ENCODE assay signal across 8 cellular contexts in genomic region chr10:43647576-43647975, GRCh38. TPM values are rescaled to one million over a fixed set of nuclear protein-coding genes. Genes with fewer than 3 reads are reported as not detected.
A peak's percentile ranks its signal among the peaks of the same experiment; 100 is the strongest.
DNase-seq lines count a peak whose midpoint lies in the region; ATAC-seq, FAIRE-seq and TF ChIP-seq lines count a peak whose summit lies in the region.

No MANE protein-coding gene starts in this region.

- no peak overlapping the region for H3K27ac Mint-ChIP-seq in activated CD8-positive, alpha-beta memory T cell treated with anti-CD3 and anti-CD28 coated beads, Interleukin-2, amount 10 ng/mL, durations not matched to agents 7 days and 5 days
- H3K27ac Mint-ChIP-seq in activated T-helper 2 cell treated with anti-CD3 and anti-CD28 coated beads, Interferon-gamma antibody, Interleukin-2, Interleukin-4, amounts not matched to agents 10 μg/mL and 5 μg/mL and 100 μg/mL, durations not matched to agents 14 hours and 24 hours and 36 hours: peak overlapping the region; percentile 72

- peaks cover 11% of the 10 kb centered on the region for H3K4me1 Mint-ChIP-seq in activated CD8-positive, alpha-beta memory T cell treated with anti-CD3 and anti-CD28 coated beads, Interleukin-2, amount 10 ng/mL, durations not matched to agents 7 days and 5 days
- peaks cover 10% of the 10 kb centered on the region for H3K4me1 Mint-ChIP-seq in activated T-helper 2 cell treated with anti-CD3 and anti-CD28 coated beads, Interferon-gamma antibody, Interleukin-2, Interleukin-4, amounts not matched to agents 10 μg/mL and 5 μg/mL and 100 μg/mL, durations not matched to agents 14 hours and 24 hours and 36 hours (ENCODE audit: low read depth)

- H3K9me3 ChIP-seq in kidney (ENCODE audit: control insufficient read depth in 1 of 2, low read length in 2 of 2): peaks cover 27 to 40% of the 10 kb centered on the region in 2 donors
- peaks cover 34 to 42% (median 40%) of the 10 kb centered on the region in 5 donors for H3K9me3 ChIP-seq in subcutaneous abdominal adipose tissue (ENCODE audit: control insufficient read depth in 5 of 5, low read length in 5 of 5)

- DNase-seq in activated CD8-positive, alpha-beta memory T cell treated with anti-CD3 and anti-CD28 coated beads, Interleukin-2, amount 10 ng/mL, durations not matched to agents 7 days and 5 days: no peak
- DNase-seq in activated CD8-positive, alpha-beta memory T cell treated with anti-CD3 and anti-CD28 coated beads, Interleukin-2, amount 50 U/mL, for 4 hours: no peak
- no peak for DNase-seq in activated T-helper 2 cell treated with anti-CD3 and anti-CD28 coated beads, Interferon-gamma antibody, Interleukin-2, Interleukin-4, amounts not matched to agents 10 μg/mL and 5 μg/mL and 100 μg/mL, durations not matched to agents 14 hours and 24 hours and 36 hours (ENCODE audit: low spot score)
- DNase-seq in kidney (no peak), NCI-H524 (lab: John Stamatoyannopoulos, UW) (no peak)

- no peak for TF ChIP-seq CTCF in kidney (IDR thresholded peaks at IDR 0.05; ENCODE audit: borderline replicate concordance, extremely low read depth, insufficient read depth)

- H3K4me3 Mint-ChIP-seq in activated CD8-positive, alpha-beta memory T cell treated with anti-CD3 and anti-CD28 coated beads, Interleukin-2, amount 10 ng/mL, durations not matched to agents 7 days and 5 days: peak overlapping the region; percentile 79
- peak overlapping the region; percentile 82 for H3K4me3 Mint-ChIP-seq in activated T-helper 2 cell treated with anti-CD3 and anti-CD28 coated beads, Interferon-gamma antibody, Interleukin-2, Interleukin-4, amounts not matched to agents 10 μg/mL and 5 μg/mL and 100 μg/mL, durations not matched to agents 14 hours and 24 hours and 36 hours (ENCODE audit: low read depth)

- H3K9ac ChIP-seq in kidney (ENCODE audit: low read length in 2 of 2) (no peak overlapping the region), subcutaneous abdominal adipose tissue (ENCODE audit: low read length in 5 of 5) (peak overlapping the region in 3 of 5 donors; percentile 87 to 95 (median 90))

- no peak for FAIRE-seq in kidney (lab: Jason Lieb, UNC)

- H3K4me3 ChIP-seq in kidney (ENCODE audit: low read length in 2 of 2) (peak overlapping the region; percentile 73 to 76), subcutaneous abdominal adipose tissue (ENCODE audit: low read depth in 1 of 5, low read length in 5 of 5) (peak overlapping the region; percentile 73 to 86 (median 83))

- H3K27me3 Mint-ChIP-seq in activated CD8-positive, alpha-beta memory T cell treated with anti-CD3 and anti-CD28 coated beads, Interleukin-2, amount 10 ng/mL, durations not matched to agents 7 days and 5 days: peaks cover 9% of the 10 kb centered on the region
- H3K27me3 Mint-ChIP-seq in activated T-helper 2 cell treated with anti-CD3 and anti-CD28 coated beads, Interferon-gamma antibody, Interleukin-2, Interleukin-4, amounts not matched to agents 10 μg/mL and 5 μg/mL and 100 μg/mL, durations not matched to agents 14 hours and 24 hours and 36 hours (ENCODE audit: low read depth): peaks cover 6% of the 10 kb centered on the region

- no peak for ATAC-seq in activated CD8-positive, alpha-beta memory T cell treated with anti-CD3 and anti-CD28 coated beads, Interleukin-2, amount 10 ng/mL, durations not matched to agents 7 days and 5 days
- ATAC-seq in GM21737 (IDR thresholded peaks at IDR 0.05; ENCODE audit: unreplicated experiment): no peak
- ATAC-seq in GM19395 (IDR thresholded peaks at IDR 0.05; ENCODE audit: unreplicated experiment): no peak

- peaks cover 25% of the 10 kb centered on the region for H3K9me3 Mint-ChIP-seq in activated CD8-positive, alpha-beta memory T cell treated with anti-CD3 and anti-CD28 coated beads, Interleukin-2, amount 10 ng/mL, durations not matched to agents 7 days and 5 days (ENCODE audit: low read depth)
- peaks cover 50% of the 10 kb centered on the region for H3K9me3 Mint-ChIP-seq in activated T-helper 2 cell treated with anti-CD3 and anti-CD28 coated beads, Interferon-gamma antibody, Interleukin-2, Interleukin-4, amounts not matched to agents 10 μg/mL and 5 μg/mL and 100 μg/mL, durations not matched to agents 14 hours and 24 hours and 36 hours

- H3K36me3 ChIP-seq in kidney (ENCODE audit: control insufficient read depth in 1 of 2, insufficient read depth in 2 of 2, low read length in 2 of 2) (peaks cover 27 to 32% of the 10 kb centered on the region in 2 donors), subcutaneous abdominal adipose tissue (ENCODE audit: control insufficient read depth in 5 of 5, insufficient read depth in 5 of 5, low read length in 5 of 5) (peaks cover 24 to 39% (median 33%) of the 10 kb centered on the region in 5 donors)

- intact Hi-C loops in activated T-helper 2 cell treated with anti-CD3 and anti-CD28 coated beads, Interferon-gamma antibody, Interleukin-2, Interleukin-4, amounts not matched to agents 10 μg/mL and 5 μg/mL and 100 μg/mL, durations not matched to agents 14 hours and 24 hours and 36 hours (cut with micrococcal nuclease): no loop called here
- intact Hi-C loops in kidney (cut with DNase I): no loop called here

- H3K27me3 ChIP-seq in subcutaneous abdominal adipose tissue (ENCODE audit: control insufficient read depth in 5 of 5, insufficient read depth in 4 of 5, low read length in 5 of 5): no peaks in the 10 kb centered on the region

- H3K36me3 Mint-ChIP-seq in activated CD8-positive, alpha-beta memory T cell treated with anti-CD3 and anti-CD28 coated beads, Interleukin-2, amount 10 ng/mL, durations not matched to agents 7 days and 5 days: peaks cover 44% of the 10 kb centered on the region
- peaks cover 51% of the 10 kb centered on the region for H3K36me3 Mint-ChIP-seq in activated T-helper 2 cell treated with anti-CD3 and anti-CD28 coated beads, Interferon-gamma antibody, Interleukin-2, Interleukin-4, amounts not matched to agents 10 μg/mL and 5 μg/mL and 100 μg/mL, durations not matched to agents 14 hours and 24 hours and 36 hours (ENCODE audit: low read depth)

- H3K4me1 ChIP-seq in kidney (ENCODE audit: control insufficient read depth in 1 of 2, insufficient read depth in 1 of 2, low read depth in 1 of 2, low read length in 2 of 2) (no peaks in the 10 kb centered on the region), subcutaneous abdominal adipose tissue (ENCODE audit: control insufficient read depth in 5 of 5, insufficient read depth in 5 of 5, low read length in 5 of 5) (peaks cover 2 to 21% (median 16%) of the 10 kb centered on the region in 5 donors)

- H3K27ac ChIP-seq in kidney (ENCODE audit: low read depth in 2 of 2, low read length in 2 of 2): no peak overlapping the region
- peak overlapping the region; percentile 65 for H3K27ac ChIP-seq in subcutaneous abdominal adipose tissue (ENCODE audit: low read depth, low read length)

- CTCF ChIA-PET in activated CD8-positive, alpha-beta memory T cell treated with anti-CD3 and anti-CD28 coated beads, Interleukin-2, amount 10 ng/mL, durations not matched to agents 7 days and 5 days (lab: Charles Lee): interaction anchor here (1.0 to 1.8 kb wide), 2 partner anchors 42 to 392 kb away, joined by 3 to 7 read pairs; no protein-coding TSS in a partner anchor

RNA-seq across cellular contexts. Expression of gene ZNF32, which starts 1.1 kb away (rescaled TPM):
- 1 to 10 TPM; 6.5 to 8.2 TPM for total RNA-seq in activated CD8-positive, alpha-beta memory T cell treated with anti-CD3 and anti-CD28 coated beads, Interleukin-2, amount 10 ng/mL, durations not matched to agents 7 days and 5 days
- total RNA-seq in activated T-helper 2 cell treated with anti-CD3 and anti-CD28 coated beads, Interferon-gamma antibody, Interleukin-2, Interleukin-4, amounts not matched to agents 10 μg/mL and 5 μg/mL and 100 μg/mL, durations not matched to agents 14 hours and 24 hours and 36 hours: 12.1 and 12.9 TPM in 2 replicates
- total RNA-seq in kidney: 35.0 TPM
- polyA plus RNA-seq in kidney (ENCODE audit: insufficient read depth, low read depth, low replicate concordance): 73.7 TPM

RNA-seq across cellular contexts. Expression of gene ZNF485, which starts 41.3 kb away (rescaled TPM):
- 1 to 10 TPM; 1.1 to 1.6 TPM for total RNA-seq in activated CD8-positive, alpha-beta memory T cell treated with anti-CD3 and anti-CD28 coated beads, Interleukin-2, amount 10 ng/mL, durations not matched to agents 7 days and 5 days
- total RNA-seq in activated T-helper 2 cell treated with anti-CD3 and anti-CD28 coated beads, Interferon-gamma antibody, Interleukin-2, Interleukin-4, amounts not matched to agents 10 μg/mL and 5 μg/mL and 100 μg/mL, durations not matched to agents 14 hours and 24 hours and 36 hours: 5.6 and 6.5 TPM in 2 replicates
- 4.9 TPM for total RNA-seq in kidney
- polyA plus RNA-seq in kidney (ENCODE audit: insufficient read depth, low read depth, low replicate concordance): 1.8 TPM

Comparison
In these comparisons a context has a peak if more than half of its experiments do, and no peak if none do; other contexts are left out.
1. H3K9ac ChIP-seq: peak in subcutaneous abdominal adipose tissue (3 of 5); none in kidney (0 of 2).